ENCODE assay signal across 1 cellular context in the genomic region with DNA sequence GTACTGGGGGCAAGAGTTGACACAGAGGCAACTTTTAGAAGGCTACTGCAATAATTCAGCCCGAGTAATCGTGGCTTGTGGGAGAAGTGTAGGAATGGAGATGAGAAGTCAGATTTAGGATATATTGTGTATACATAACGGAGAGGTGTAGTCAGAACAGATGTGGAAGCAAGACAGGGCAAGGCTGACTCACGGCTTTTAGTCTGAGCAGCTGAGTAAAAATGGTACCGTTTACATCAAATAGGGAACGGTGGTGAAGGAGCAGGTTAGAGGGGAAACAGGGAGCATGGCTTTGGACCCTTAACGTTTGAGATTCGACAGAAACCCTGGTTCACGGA.
TF ChIP-seq lines count a peak whose summit lies in the region.

No MANE protein-coding gene starts in this region.

TF ChIP-seq in K562, 482 proteins besides CTCF, POLR2A, EP300 and RAD21 (continued from another document):
- TF ChIP-seq, protein P1, sequence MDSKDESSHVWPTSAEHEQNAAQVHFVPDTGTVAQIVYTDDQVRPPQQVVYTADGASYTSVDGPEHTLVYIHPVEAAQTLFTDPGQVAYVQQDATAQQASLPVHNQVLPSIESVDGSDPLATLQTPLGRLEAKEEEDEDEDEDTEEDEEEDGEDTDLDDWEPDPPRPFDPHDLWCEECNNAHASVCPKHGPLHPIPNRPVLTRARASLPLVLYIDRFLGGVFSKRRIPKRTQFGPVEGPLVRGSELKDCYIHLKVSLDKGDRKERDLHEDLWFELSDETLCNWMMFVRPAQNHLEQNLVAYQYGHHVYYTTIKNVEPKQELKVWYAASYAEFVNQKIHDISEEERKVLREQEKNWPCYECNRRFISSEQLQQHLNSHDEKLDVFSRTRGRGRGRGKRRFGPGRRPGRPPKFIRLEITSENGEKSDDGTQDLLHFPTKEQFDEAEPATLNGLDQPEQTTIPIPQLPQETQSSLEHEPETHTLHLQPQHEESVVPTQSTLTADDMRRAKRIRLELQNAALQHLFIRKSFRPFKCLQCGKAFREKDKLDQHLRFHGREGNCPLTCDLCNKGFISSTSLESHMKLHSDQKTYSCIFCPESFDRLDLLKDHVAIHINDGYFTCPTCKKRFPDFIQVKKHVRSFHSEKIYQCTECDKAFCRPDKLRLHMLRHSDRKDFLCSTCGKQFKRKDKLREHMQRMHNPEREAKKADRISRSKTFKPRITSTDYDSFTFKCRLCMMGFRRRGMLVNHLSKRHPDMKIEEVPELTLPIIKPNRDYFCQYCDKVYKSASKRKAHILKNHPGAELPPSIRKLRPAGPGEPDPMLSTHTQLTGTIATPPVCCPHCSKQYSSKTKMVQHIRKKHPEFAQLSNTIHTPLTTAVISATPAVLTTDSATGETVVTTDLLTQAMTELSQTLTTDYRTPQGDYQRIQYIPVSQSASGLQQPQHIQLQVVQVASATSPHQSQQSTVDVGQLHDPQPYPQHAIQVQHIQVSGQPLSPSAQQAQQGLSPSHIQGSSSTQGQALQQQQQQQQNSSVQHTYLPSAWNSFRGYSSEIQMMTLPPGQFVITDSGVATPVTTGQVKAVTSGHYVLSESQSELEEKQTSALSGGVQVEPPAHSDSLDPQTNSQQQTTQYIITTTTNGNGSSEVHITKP (IDR thresholded peaks at IDR 0.05; ENCODE audit: partially characterized antibody), result peak; percentile 5
- TF ChIP-seq, protein P2, sequence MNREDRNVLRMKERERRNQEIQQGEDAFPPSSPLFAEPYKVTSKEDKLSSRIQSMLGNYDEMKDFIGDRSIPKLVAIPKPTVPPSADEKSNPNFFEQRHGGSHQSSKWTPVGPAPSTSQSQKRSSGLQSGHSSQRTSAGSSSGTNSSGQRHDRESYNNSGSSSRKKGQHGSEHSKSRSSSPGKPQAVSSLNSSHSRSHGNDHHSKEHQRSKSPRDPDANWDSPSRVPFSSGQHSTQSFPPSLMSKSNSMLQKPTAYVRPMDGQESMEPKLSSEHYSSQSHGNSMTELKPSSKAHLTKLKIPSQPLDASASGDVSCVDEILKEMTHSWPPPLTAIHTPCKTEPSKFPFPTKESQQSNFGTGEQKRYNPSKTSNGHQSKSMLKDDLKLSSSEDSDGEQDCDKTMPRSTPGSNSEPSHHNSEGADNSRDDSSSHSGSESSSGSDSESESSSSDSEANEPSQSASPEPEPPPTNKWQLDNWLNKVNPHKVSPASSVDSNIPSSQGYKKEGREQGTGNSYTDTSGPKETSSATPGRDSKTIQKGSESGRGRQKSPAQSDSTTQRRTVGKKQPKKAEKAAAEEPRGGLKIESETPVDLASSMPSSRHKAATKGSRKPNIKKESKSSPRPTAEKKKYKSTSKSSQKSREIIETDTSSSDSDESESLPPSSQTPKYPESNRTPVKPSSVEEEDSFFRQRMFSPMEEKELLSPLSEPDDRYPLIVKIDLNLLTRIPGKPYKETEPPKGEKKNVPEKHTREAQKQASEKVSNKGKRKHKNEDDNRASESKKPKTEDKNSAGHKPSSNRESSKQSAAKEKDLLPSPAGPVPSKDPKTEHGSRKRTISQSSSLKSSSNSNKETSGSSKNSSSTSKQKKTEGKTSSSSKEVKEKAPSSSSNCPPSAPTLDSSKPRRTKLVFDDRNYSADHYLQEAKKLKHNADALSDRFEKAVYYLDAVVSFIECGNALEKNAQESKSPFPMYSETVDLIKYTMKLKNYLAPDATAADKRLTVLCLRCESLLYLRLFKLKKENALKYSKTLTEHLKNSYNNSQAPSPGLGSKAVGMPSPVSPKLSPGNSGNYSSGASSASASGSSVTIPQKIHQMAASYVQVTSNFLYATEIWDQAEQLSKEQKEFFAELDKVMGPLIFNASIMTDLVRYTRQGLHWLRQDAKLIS (CRISPR knock-in tag; IDR thresholded peaks at IDR 0.05), result peak; percentile 67; the same call in 1 of the 2 replicates
- TF ChIP-seq MTA1 (IDR thresholded peaks at IDR 0.05; ENCODE audit: borderline replicate concordance), result peak; percentile 43; the same call in 1 of the 2 replicates
- TF ChIP-seq CBFA2T3 (IDR thresholded peaks at IDR 0.05), result peak; percentile 44; the same call in 1 of the 2 replicates
- TF ChIP-seq ZNF589 (CRISPR knock-in tag; IDR thresholded peaks at IDR 0.05; ENCODE audit: low read depth), result peak; percentile 76; the same call in 1 of the 2 replicates
- TF ChIP-seq NONO (IDR thresholded peaks at IDR 0.05; ENCODE audit: low read depth in 2 of 2, low read length in 1 of 2), result no peak
- no peak for TF ChIP-seq NR2C1 (IDR thresholded peaks at IDR 0.05)
- peak; percentile 43; the same call in 1 of the 2 replicates for TF ChIP-seq NR2C1 (tag; IDR thresholded peaks at IDR 0.05)
- TF ChIP-seq PTTG1 (tag; IDR thresholded peaks at IDR 0.05; ENCODE audit: low read depth), result 0 out of 2 replicates have a peak, but pooled peaks have one; percentile 32
- TF ChIP-seq BCOR (IDR thresholded peaks at IDR 0.05), result no peak
- peak; percentile 25; the same call in 1 of the 2 replicates for TF ChIP-seq TAL1 (IDR thresholded peaks at IDR 0.05)
- TF ChIP-seq JUND (IDR thresholded peaks at IDR 0.05; ENCODE audit: borderline replicate concordance, low read depth, low read length), result 0 out of 2 replicates have a peak, but pooled peaks have one; percentile 22
- TF ChIP-seq JUND (tag; IDR thresholded peaks at IDR 0.05; ENCODE audit: borderline replicate concordance, low read depth, low read length), result peak; percentile 64; the same call in 2 of the 3 replicates
- TF ChIP-seq GATAD2A (IDR thresholded peaks at IDR 0.05), result peak; percentile 75; the same call in 1 of the 2 replicates
- TF ChIP-seq, protein P3, sequence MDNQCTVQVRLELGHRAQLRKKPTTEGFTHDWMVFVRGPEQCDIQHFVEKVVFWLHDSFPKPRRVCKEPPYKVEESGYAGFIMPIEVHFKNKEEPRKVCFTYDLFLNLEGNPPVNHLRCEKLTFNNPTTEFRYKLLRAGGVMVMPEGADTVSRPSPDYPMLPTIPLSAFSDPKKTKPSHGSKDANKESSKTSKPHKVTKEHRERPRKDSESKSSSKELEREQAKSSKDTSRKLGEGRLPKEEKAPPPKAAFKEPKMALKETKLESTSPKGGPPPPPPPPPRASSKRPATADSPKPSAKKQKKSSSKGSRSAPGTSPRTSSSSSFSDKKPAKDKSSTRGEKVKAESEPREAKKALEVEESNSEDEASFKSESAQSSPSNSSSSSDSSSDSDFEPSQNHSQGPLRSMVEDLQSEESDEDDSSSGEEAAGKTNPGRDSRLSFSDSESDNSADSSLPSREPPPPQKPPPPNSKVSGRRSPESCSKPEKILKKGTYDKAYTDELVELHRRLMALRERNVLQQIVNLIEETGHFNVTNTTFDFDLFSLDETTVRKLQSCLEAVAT (IDR thresholded peaks at IDR 0.05), result 0 out of 4 replicates have a peak, but pooled peaks of 1 of the 2 experiments have one; percentile 24
- peak; percentile 4 for TF ChIP-seq POLR2B (IDR thresholded peaks at IDR 0.05; ENCODE audit: low read depth, partially characterized antibody)
- TF ChIP-seq ZNF263 (CRISPR knock-in tag; IDR thresholded peaks at IDR 0.05; ENCODE audit: borderline replicate concordance), result 0 out of 2 replicates have a peak, but pooled peaks have one; percentile 9
